19 cellular contexts compared by ENCODE assay signal in the genomic region with DNA sequence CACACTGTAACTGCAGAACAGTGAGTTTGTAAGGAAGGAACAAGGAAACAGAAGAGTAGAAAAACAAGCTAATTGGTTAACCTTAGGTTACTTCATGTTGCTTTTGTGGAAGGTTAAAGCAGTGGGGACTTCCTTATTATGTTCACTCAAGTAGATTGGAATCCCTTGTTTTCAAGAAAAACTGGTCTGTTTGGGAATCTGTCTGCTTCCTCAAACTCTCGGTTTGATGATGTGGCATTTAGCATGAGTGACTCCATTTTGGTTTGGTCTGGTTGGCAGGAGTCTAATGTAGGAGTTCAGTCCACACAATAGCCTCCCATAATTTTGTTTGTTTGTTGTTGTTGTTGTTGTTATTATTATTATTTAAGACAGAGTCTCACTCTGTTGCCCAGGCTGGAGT. TPM values are rescaled to one million over a fixed set of nuclear protein-coding genes. Genes with fewer than 3 reads are reported as not detected.
DNase-seq lines count a peak whose midpoint lies in the region; ATAC-seq, FAIRE-seq and TF ChIP-seq lines count a peak whose summit lies in the region.
"Had no signal": no experiment of that assay in that cellular context is flagged by ENCODE, and none has a peak within 500 bp of the region (broad histone marks: within the 10 kb centered on the region; RNA-seq: fewer than 3 reads in every experiment).

No MANE protein-coding gene starts in this region.

- no peaks in the 10 kb centered on the region for H3K9me1 ChIP-seq in endothelial cell of umbilical vein (replicated peaks; ENCODE audit: control insufficient read depth, extremely low read depth, insufficient read depth, low read length)

- H3K9me2 ChIP-seq in SK-N-SH (no peaks in the 10 kb centered on the region), GM23248 (ENCODE audit: insufficient read depth) (no peaks in the 10 kb centered on the region)

- H3K4me1 ChIP-seq in SK-N-SH (ENCODE audit: control insufficient read depth in 1 of 2, insufficient read depth in 2 of 2, low read depth in 1 of 2, low read length in 1 of 2) (peaks cover 0 to 4% of the 10 kb centered on the region in 2 experiments; a peak in 2 of 4 replicates), OCI-LY3 (ENCODE audit: low read length) (peaks cover 22% of the 10 kb centered on the region), endothelial cell of umbilical vein (ENCODE audit: control insufficient read depth, extremely low read depth, insufficient read depth, low read length) (peaks cover 10% of the 10 kb centered on the region), GM23248 (ENCODE audit: insufficient read depth) (peaks cover 6% of the 10 kb centered on the region; the same call in 1 of the 2 replicates)

- H3K27me3 ChIP-seq in SK-N-SH (ENCODE audit: insufficient read depth) (no peaks in the 10 kb centered on the region), OCI-LY3 (ENCODE audit: low read depth, low read length) (no peaks in the 10 kb centered on the region), endothelial cell of umbilical vein (ENCODE audit: control insufficient read depth in 2 of 2, insufficient read depth in 2 of 2, low read length in 2 of 2) (no peaks in the 10 kb centered on the region), GM23248 (replicated peaks; ENCODE audit: insufficient read depth) (no peaks in the 10 kb centered on the region)
- H3K27me3 ChIP-seq: BE2C had no signal

- H3K4me2 ChIP-seq in SK-N-SH, result no peak overlapping the region
- no peak overlapping the region for H3K4me2 ChIP-seq in OCI-LY3 (ENCODE audit: low read length)
- H3K4me2 ChIP-seq in endothelial cell of umbilical vein (ENCODE audit: insufficient read depth, low read length), result no peak overlapping the region
- H3K4me2 ChIP-seq in GM23248 (ENCODE audit: unreplicated experiment), result no peak overlapping the region

- no peak for ATAC-seq in SK-N-SH treated with all-trans-retinoic acid at 6 μM for 48 hours
- ATAC-seq in HG03045 (IDR thresholded peaks at IDR 0.05; ENCODE audit: unreplicated experiment), result no peak
- ATAC-seq: PC-3 had no signal

- peaks cover 24% of the 10 kb centered on the region for H3F3A ChIP-seq in SK-N-SH (replicated peaks; ENCODE audit: insufficient read depth)
- no peaks in the 10 kb centered on the region for H3F3A ChIP-seq in GM23248 (ENCODE audit: insufficient read depth)

- intact Hi-C loops in endothelial cell of umbilical vein (cut with micrococcal nuclease), result no loop called here

- BruUV-seq in endothelial cell of umbilical vein (replicated peaks; lab: Mats Ljungman, UMichigan), result no TSS peak

- H3K4me3 ChIP-seq in SK-N-SH (ENCODE audit: low read depth in 2 of 2, low read length in 1 of 2), result no peak overlapping the region
- H3K4me3 ChIP-seq in OCI-LY3 (ENCODE audit: low read length), result no peak overlapping the region
- no peak overlapping the region for H3K4me3 ChIP-seq in endothelial cell of umbilical vein (replicated peaks in 1 of 3; ENCODE audit: insufficient read depth in 1 of 3, low read depth in 1 of 3, low read length in 3 of 3)
- no peak overlapping the region for H3K4me3 ChIP-seq in GM23248

- CTCF ChIA-PET in SK-N-SH (lab: Yijun Ruan, JAX), result interaction anchor here (1.0 to 6.4 kb wide), 6 partner anchors 23 to 187 kb away, joined by 3 to 46 read pairs (median 4); partner anchors contain the start of genes ACHE and MUC12
- CTCF ChIA-PET in endothelial cell of umbilical vein (lab: Charles Lee), result interaction anchor here (1.0 to 1.8 kb wide), 4 partner anchors 13 to 111 kb away, joined by 3 to 6 read pairs (median 4); no protein-coding TSS in a partner anchor

- H4K20me1 ChIP-seq in SK-N-SH (ENCODE audit: insufficient read depth) (no peaks in the 10 kb centered on the region), OCI-LY3 (ENCODE audit: insufficient read depth, low read length) (no peaks in the 10 kb centered on the region), endothelial cell of umbilical vein (replicated peaks; ENCODE audit: control insufficient read depth, extremely low read depth, insufficient read depth, low read length) (no peaks in the 10 kb centered on the region), GM23248 (ENCODE audit: insufficient read depth) (no peaks in the 10 kb centered on the region)

- H3K9ac ChIP-seq in SK-N-SH, result no peak overlapping the region
- H3K9ac ChIP-seq in OCI-LY3 (ENCODE audit: low read length), result no peak overlapping the region
- H3K9ac ChIP-seq in endothelial cell of umbilical vein (replicated peaks; ENCODE audit: extremely low read depth, insufficient read depth, low read length), result no peak overlapping the region
- H3K9ac ChIP-seq in GM23248, result no peak overlapping the region

- no peak for TF ChIP-seq CTCF in SK-N-SH (IDR thresholded peaks at IDR 0.05)
- TF ChIP-seq CTCF in OCI-LY3 (IDR thresholded peaks at IDR 0.05; ENCODE audit: low read depth, low read length), result no peak
- TF ChIP-seq CTCF in endothelial cell of umbilical vein (IDR thresholded peaks at IDR 0.05; ENCODE audit: extremely low read depth in 1 of 2, insufficient read depth in 1 of 2, low read depth in 1 of 2, low read length in 2 of 2), result no peak

- 68% methylated on average over 1 of the region's 1 CpG for WGBS in SK-N-SH (ENCODE audit: low lambda C conversion rate)
- 91 to 100% methylated on average over 1 of the region's 1 CpG for WGBS in GM23248 (ENCODE audit: low coverage in 1 of 2, low lambda C conversion rate in 2 of 2, missing lambda C conversion rate in 2 of 2), 2 experiments

- TF ChIP-seq POLR2A in endothelial cell of umbilical vein (IDR thresholded peaks at IDR 0.05; ENCODE audit: low read depth, low read length), result no peak

- in situ Hi-C loops in GM23248 (cut with MboI), result no loop called here

- H3K9me3 ChIP-seq in SK-N-SH, result no peaks in the 10 kb centered on the region
- no peaks in the 10 kb centered on the region for H3K9me3 ChIP-seq in OCI-LY3 (ENCODE audit: insufficient read depth, low read length)
- no peaks in the 10 kb centered on the region for H3K9me3 ChIP-seq in endothelial cell of umbilical vein (replicated peaks; ENCODE audit: control insufficient read depth, insufficient read depth, low read length)
- no peaks in the 10 kb centered on the region for H3K9me3 ChIP-seq in GM23248 (ENCODE audit: low read depth)
- H3K9me3 ChIP-seq: BE2C had no signal

- DNase-seq in SK-N-SH, result no peak
- peak; percentile 69 for DNase-seq in endothelial cell of umbilical vein (ENCODE audit: low read depth, low spot score)
- DNase-seq in GM23248, result no peak
- no peak for DNase-seq in NCI-H2196 treated with DMSO at 0.1 percent for 48 hours (lab: John Stamatoyannopoulos, UW; ENCODE audit: unreplicated experiment)
- DNase-seq: BE2C; CD4-positive, CD25-positive, alpha-beta regulatory T cell; COR-L47; NCI-H1105 treated with DMSO at 0.1 percent for 48 hours; NCI-H2081; NCI-H2171; NCI-H526; PC-3; RPMI8226; SHP77 treated with DMSO at 0.1 percent for 48 hours had no signal

- POLR2A ChIA-PET in SK-N-SH (lab: Yijun Ruan, JAX) (no interaction called here), endothelial cell of umbilical vein (lab: Charles Lee) (no interaction called here)

- no peak overlapping the region for H3K27ac ChIP-seq in SK-N-SH (ENCODE audit: low read depth in 2 of 2, low read length in 1 of 2)
- no peak overlapping the region for H3K27ac ChIP-seq in OCI-LY3 (ENCODE audit: low read length)
- H3K27ac ChIP-seq in endothelial cell of umbilical vein (ENCODE audit: insufficient read depth, low read depth, low read length), result no peak overlapping the region
- no peak overlapping the region for H3K27ac ChIP-seq in GM23248

- FAIRE-seq in endothelial cell of umbilical vein (lab: Jason Lieb, UNC), result no peak
- FAIRE-seq: G401.6, GM18507 had no signal

- H2AFZ ChIP-seq in SK-N-SH (ENCODE audit: low read depth) (peak overlapping the region; percentile 12; the same call in 1 of the 2 replicates), OCI-LY3 (ENCODE audit: low read depth, low read length) (peak overlapping the region; percentile 71; the same call in 1 of the 2 replicates), endothelial cell of umbilical vein (ENCODE audit: low read depth, low read length) (no peak overlapping the region), GM23248 (no peak overlapping the region)

- H3K79me2 ChIP-seq in SK-N-SH (ENCODE audit: insufficient read depth), result peaks cover 8% of the 10 kb centered on the region
- H3K79me2 ChIP-seq in OCI-LY3 (ENCODE audit: low read length), result peaks cover 12% of the 10 kb centered on the region
- peaks cover 6% of the 10 kb centered on the region for H3K79me2 ChIP-seq in endothelial cell of umbilical vein (ENCODE audit: control insufficient read depth, insufficient read depth, low read length)
- peaks cover 8% of the 10 kb centered on the region for H3K79me2 ChIP-seq in GM23248 (ENCODE audit: insufficient read depth)

- dilution Hi-C loops in endothelial cell of umbilical vein (cut with MboI; ENCODE audit: extremely low pct_ligation_motif_present, low sequenced_read_pairs), result no loop called here

- no peaks in the 10 kb centered on the region for H3K36me3 ChIP-seq in SK-N-SH (replicated peaks in 1 of 2; ENCODE audit: control insufficient read depth in 1 of 2, insufficient read depth in 2 of 2, low read length in 1 of 2)
- no peaks in the 10 kb centered on the region for H3K36me3 ChIP-seq in OCI-LY3 (replicated peaks; ENCODE audit: low read depth, low read length)
- H3K36me3 ChIP-seq in endothelial cell of umbilical vein (ENCODE audit: control insufficient read depth in 2 of 2, extremely low read depth in 1 of 2, insufficient read depth in 2 of 2, low read length in 2 of 2), result no peaks in the 10 kb centered on the region
- H3K36me3 ChIP-seq in GM23248 (ENCODE audit: low read depth), result no peaks in the 10 kb centered on the region
- H3K36me3 ChIP-seq: BE2C had no signal

- TF ChIP-seq EP300 in SK-N-SH (IDR thresholded peaks at IDR 0.05; ENCODE audit: borderline replicate concordance in 1 of 2, low read depth in 1 of 2, low read length in 1 of 2), result no peak

- no peak for TF ChIP-seq RAD21 in SK-N-SH (IDR thresholded peaks at IDR 0.05; ENCODE audit: low read length)

RNA-seq across cellular contexts. Expression of gene TRIM56, which starts 3.8 kb away (rescaled TPM):
- 2.5 and 2.9 TPM in 2 replicates for polyA plus RNA-seq in SK-N-SH (2012; rRNA removed)
- 2.4 TPM in 2 replicates for polyA plus RNA-seq in SK-N-SH (2012; cell fraction: cytosol; rRNA removed)
- polyA plus RNA-seq in SK-N-SH (2012; cell fraction: nucleus; rRNA removed), result 7.4 and 7.8 TPM in 2 replicates
- 21.8 and 25.1 TPM in 2 replicates for total RNA-seq in endothelial cell of umbilical vein
- polyA plus RNA-seq in endothelial cell of umbilical vein, result 1.9 and 2.3 TPM in 2 replicates
- 2.6 and 3.3 TPM in 2 replicates for polyA plus RNA-seq in endothelial cell of umbilical vein (2011; cell fraction: cytosol; rRNA removed)
- polyA plus RNA-seq in endothelial cell of umbilical vein (2011; cell fraction: nucleus; rRNA removed), result 8.6 and 10.1 TPM in 2 replicates
- polyA plus RNA-seq in endothelial cell of umbilical vein (2012), result 6.5 and 7.6 TPM in 2 replicates
- 10.9 and 17.3 TPM in 2 replicates for polyA minus RNA-seq in endothelial cell of umbilical vein
- polyA minus RNA-seq in endothelial cell of umbilical vein (2011; cell fraction: cytosol; rRNA and poly(A)+ RNA removed), result 6.0 TPM
- 6.4 and 7.9 TPM in 2 replicates for polyA minus RNA-seq in endothelial cell of umbilical vein (2011; cell fraction: nucleus; rRNA and poly(A)+ RNA removed)
- total RNA-seq in GM23248 (2014; rRNA removed; shearing (Covaris generic)), result 10.3 and 11.0 TPM in 2 replicates
- 8.8 and 9.2 TPM in 2 replicates for polyA plus RNA-seq in GM23248 (2016; fragmentation: Nextera tagmentation; extraction: Ambion mirVana)

RNA-seq across cellular contexts. Expression of gene SERPINE1, which starts 45.5 kb away (rescaled TPM):
- 4,174 and 5,753 TPM in 2 replicates for polyA plus RNA-seq in SK-N-SH (2012; rRNA removed)
- polyA plus RNA-seq in SK-N-SH (2012; cell fraction: cytosol; rRNA removed), result 2,518 and 3,426 TPM in 2 replicates
- polyA plus RNA-seq in SK-N-SH (2012; cell fraction: nucleus; rRNA removed), result 3,662 and 5,083 TPM in 2 replicates
- total RNA-seq in endothelial cell of umbilical vein, result 2,296 and 2,645 TPM in 2 replicates
- 4,637 and 5,683 TPM in 2 replicates for polyA plus RNA-seq in endothelial cell of umbilical vein
- polyA plus RNA-seq in endothelial cell of umbilical vein (2011; cell fraction: cytosol; rRNA removed), result 3,941 and 4,610 TPM in 2 replicates
- 2,230 and 2,366 TPM in 2 replicates for polyA plus RNA-seq in endothelial cell of umbilical vein (2011; cell fraction: nucleus; rRNA removed)
- 3,488 and 3,747 TPM in 2 replicates for polyA plus RNA-seq in endothelial cell of umbilical vein (2012)
- polyA minus RNA-seq in endothelial cell of umbilical vein, result 3,663 and 4,731 TPM in 2 replicates
- 2.8 TPM for polyA minus RNA-seq in endothelial cell of umbilical vein (2011; cell fraction: cytosol; rRNA and poly(A)+ RNA removed)
- polyA minus RNA-seq in endothelial cell of umbilical vein (2011; cell fraction: nucleus; rRNA and poly(A)+ RNA removed), result 786 and 802 TPM in 2 replicates
- 1,900 and 2,000 TPM in 2 replicates for total RNA-seq in GM23248 (2014; rRNA removed; shearing (Covaris generic))
- polyA plus RNA-seq in GM23248 (2016; fragmentation: Nextera tagmentation; extraction: Ambion mirVana), result 1,537 and 1,563 TPM in 2 replicates
- polyA plus RNA-seq: CD4-positive, CD25-positive, alpha-beta regulatory T cell had no signal

Comparison
In these comparisons a context has a peak if more than half of its experiments do, and no peak if none do; other contexts are left out.
1. H2AFZ ChIP-seq: peak in SK-N-SH (single experiment) and OCI-LY3 (single experiment); none in endothelial cell of umbilical vein (single experiment) and GM23248 (single experiment).